10 cellular contexts compared by ENCODE assay signal in genomic region chr15:40407343-40407990, GRCh38. TPM values are rescaled to one million over a fixed set of nuclear protein-coding genes. Genes with fewer than 3 reads are reported as not detected.
A peak's percentile ranks its signal among the peaks of the same experiment; 100 is the strongest.
DNase-seq lines count a peak whose midpoint lies in the region; ATAC-seq and TF ChIP-seq lines count a peak whose summit lies in the region.
"Had no signal": no experiment of that assay in that cellular context is flagged by ENCODE, and none has a peak within 500 bp of the region (broad histone marks: within the 10 kb centered on the region; RNA-seq: fewer than 3 reads in every experiment).

No MANE protein-coding gene starts in this region.

- H3K79me2 ChIP-seq in DOHH2 (ENCODE audit: control insufficient read depth, low read length), result peaks cover 9% of the 10 kb centered on the region

- H3K36me3 ChIP-seq in DOHH2 (ENCODE audit: control insufficient read depth, low read length), result peaks cover 22% of the 10 kb centered on the region

- H3K4me1 ChIP-seq in DOHH2 (ENCODE audit: control insufficient read depth, low read length), result peaks cover 28% of the 10 kb centered on the region

- H3K27ac ChIP-seq in DOHH2 (ENCODE audit: low read depth, low read length) (no peak overlapping the region), dorsolateral prefrontal cortex (peak overlapping the region in 41 of 59 donors; percentile 7 to 97 (median 50))

- H3K27me3 ChIP-seq in DOHH2 (ENCODE audit: control insufficient read depth, low read length) (no peaks in the 10 kb centered on the region), dorsolateral prefrontal cortex (no peaks in the 10 kb centered on the region)

- no peak for DNase-seq in dorsolateral prefrontal cortex
- DNase-seq in NCI-H2081 (lab: John Stamatoyannopoulos, UW), result no peak
- DNase-seq in AG20443 (ENCODE audit: low spot score), result no peak
- no peak for DNase-seq in NCI-H524 treated with DMSO at 0.1 percent for 48 hours (lab: John Stamatoyannopoulos, UW)
- DNase-seq in cerebellar cortex (ENCODE audit: low spot score), result no peak
- DNase-seq: SHP77 treated with DMSO at 0.1 percent for 48 hours had no signal

- peak overlapping the region; percentile 82 for H3K4me2 ChIP-seq in DOHH2 (ENCODE audit: low read length)

- no peaks in the 10 kb centered on the region for H3K9me2 ChIP-seq in DOHH2 (replicated peaks; ENCODE audit: control insufficient read depth, low read length)

- ATAC-seq in GM19463 (IDR thresholded peaks at IDR 0.05; ENCODE audit: unreplicated experiment) (peak; percentile 48), HG03520 (IDR thresholded peaks at IDR 0.05; ENCODE audit: unreplicated experiment) (peak; percentile 48)

- H3K4me3 ChIP-seq in DOHH2 (ENCODE audit: low read length) (peak overlapping the region; percentile 9; the same call in 1 of the 2 replicates), dorsolateral prefrontal cortex (peak overlapping the region in 30 of 59 donors; percentile 1 to 99 (median 82))

- no peak for TF ChIP-seq CTCF in DOHH2 (IDR thresholded peaks at IDR 0.05; ENCODE audit: low read depth, low read length, poor library complexity, severe bottlenecking)
- TF ChIP-seq CTCF in dorsolateral prefrontal cortex (IDR thresholded peaks at IDR 0.05 in 54 of 56, conservative IDR thresholded peaks at IDR 0.05 in 2 of 56; ENCODE audit: low read depth in 1 of 56, partially characterized antibody in 56 of 56), result no peak

- intact Hi-C loops in dorsolateral prefrontal cortex (cut with DNase I), result loop anchor here (5.0 kb wide), 3 partner anchors 40 to 85 kb away; partner anchors contain the start of genes CCDC9B (in 1 of the 2) and INAFM2 (in 1 of the 2)

- H3K9me3 ChIP-seq in DOHH2 (ENCODE audit: control insufficient read depth, insufficient read depth, low read length), result no peaks in the 10 kb centered on the region

- H4K20me1 ChIP-seq in DOHH2 (ENCODE audit: control insufficient read depth, insufficient read depth, low read depth, low read length), result no peaks in the 10 kb centered on the region

- no peaks in the 10 kb centered on the region for H3F3A ChIP-seq in DOHH2 (ENCODE audit: control insufficient read depth, insufficient read depth)

RNA-seq across cellular contexts. Expression of gene IVD, which starts 1.9 kb away (rescaled TPM):
- 100 to 1,000 TPM in 22 of 120 experiments, 10 to 100 TPM in 98; 64.9 to 126 (median 91.0) TPM for total RNA-seq in dorsolateral prefrontal cortex

RNA-seq across cellular contexts. Expression of gene KNSTRN, which starts 24.9 kb away (rescaled TPM):
- total RNA-seq in dorsolateral prefrontal cortex, result 10 to 100 TPM; 11.7 to 44.5 (median 19.1) TPM

RNA-seq across cellular contexts. Expression of gene BAHD1, which starts 33.3 kb away (rescaled TPM):
- total RNA-seq in dorsolateral prefrontal cortex, result 10 to 100 TPM; 16.2 to 33.8 (median 21.3) TPM

RNA-seq across cellular contexts. Expression of gene DISP2, which starts 49.4 kb away (rescaled TPM):
- total RNA-seq in dorsolateral prefrontal cortex, result 10 to 100 TPM; 11.5 to 58.0 (median 37.6) TPM

RNA-seq across cellular contexts. Expression of gene PHGR1, which starts 56.6 kb away (rescaled TPM):
- total RNA-seq in dorsolateral prefrontal cortex, result not detected
- total RNA-seq: endothelial cell of umbilical vein had no signal
